15 cellular contexts compared by ENCODE assay signal in genomic region chr11:102614485-102614884, GRCh38. TPM values are rescaled to one million over a fixed set of nuclear protein-coding genes. Genes with fewer than 3 reads are reported as not detected.
DNase-seq lines count a peak whose midpoint lies in the region; ATAC-seq and TF ChIP-seq lines count a peak whose summit lies in the region.
"Had no signal": no experiment of that assay in that cellular context is flagged by ENCODE, and none has a peak within 500 bp of the region (broad histone marks: within the 10 kb centered on the region; RNA-seq: fewer than 3 reads in every experiment).

No MANE protein-coding gene starts in this region.

- H3K36me3 ChIP-seq in mammary epithelial cell (ENCODE audit: insufficient read depth, low read length) = no peaks in the 10 kb centered on the region
- H3K36me3 ChIP-seq: BLaER1 treated with 17β-estradiol and CSF1 and Interleukin-3, amounts not matched to agents 10 nM and 100 nM; WERI-Rb-1 had no signal

- no TSS peak for BruUV-seq in mammary epithelial cell (replicated peaks; lab: Mats Ljungman, UMichigan)

- CTCF ChIA-PET in AG04450 (lab: Charles Lee) = interaction anchor here (1.5 to 2.9 kb wide), 6 partner anchors 11 to 321 kb away, joined by 3 to 23 read pairs (median 10); partner anchors contain the start of gene MMP20
- CTCF ChIA-PET in mammary epithelial cell (lab: Charles Lee; ENCODE audit: low non-redundant PET) = interaction anchor here (0.6 kb wide), 1 partner anchor 52 kb away, joined by 4 read pairs; no protein-coding TSS in a partner anchor

- ATAC-seq in GM18909 (IDR thresholded peaks at IDR 0.05; ENCODE audit: poor library complexity, unreplicated experiment) = no peak
- ATAC-seq in T-helper 17 cell = no peak

- DNase-seq in AG04450 (ENCODE audit: low read depth, low spot score) (no peak), NAMALWA (ENCODE audit: low spot score) (peak; percentile 31), mammary epithelial cell (no peak), T-helper 17 cell (no peak), DMS114 treated with DMSO at 0.1 percent for 48 hours (lab: John Stamatoyannopoulos, UW; ENCODE audit: unreplicated experiment) (no peak), NCI-H128 (lab: John Stamatoyannopoulos, UW; ENCODE audit: unreplicated experiment) (no peak)
- DNase-seq: SHP77, WERI-Rb-1 had no signal

- no peaks in the 10 kb centered on the region for H3K4me1 ChIP-seq in mammary epithelial cell (ENCODE audit: insufficient read depth, low read length)

- H3K27me3 ChIP-seq in AG04450 (ENCODE audit: control insufficient read depth, insufficient read depth, low read length) (no peaks in the 10 kb centered on the region), mammary epithelial cell (ENCODE audit: insufficient read depth, low read length) (no peaks in the 10 kb centered on the region)
- H3K27me3 ChIP-seq: BLaER1 treated with 17β-estradiol and CSF1 and Interleukin-3, amounts not matched to agents 10 nM and 100 nM had no signal

- H3K27me3 Mint-ChIP-seq in T-helper 17 cell = no peaks in the 10 kb centered on the region
- H3K27me3 Mint-ChIP-seq: activated naive CD8-positive, alpha-beta T cell had no signal

- H3K4me3 ChIP-seq in AG04450 (ENCODE audit: low read depth, low read length) = no peak overlapping the region
- no peak overlapping the region for H3K4me3 ChIP-seq in mammary epithelial cell (replicated peaks in 1 of 3; ENCODE audit: insufficient read depth in 1 of 3, low read depth in 2 of 3, low read length in 3 of 3)
- H3K4me3 ChIP-seq: BLaER1 treated with 17β-estradiol and CSF1 and Interleukin-3, amounts not matched to agents 10 nM and 100 nM had no signal

- no peaks in the 10 kb centered on the region for H3K9me3 ChIP-seq in AG04450 (ENCODE audit: control insufficient read depth, insufficient read depth, low read length)
- H3K9me3 ChIP-seq in mammary epithelial cell (replicated peaks; ENCODE audit: insufficient read depth, low read length) = no peaks in the 10 kb centered on the region
- H3K9me3 ChIP-seq in T-helper 17 cell (ENCODE audit: control insufficient read depth, low read length, poor library complexity, severe bottlenecking) = no peaks in the 10 kb centered on the region
- H3K9me3 ChIP-seq: BLaER1 treated with 17β-estradiol and CSF1 and Interleukin-3, amounts not matched to agents 10 nM and 100 nM had no signal

- dilution Hi-C loops in mammary epithelial cell (cut with HindIII; ENCODE audit: low sequenced_read_pairs) = loop anchor here (5.0 kb wide), 1 partner anchor 58 kb away; no protein-coding TSS in a partner anchor

- no peaks in the 10 kb centered on the region for H3K79me2 ChIP-seq in mammary epithelial cell (ENCODE audit: insufficient read depth, low read length)

- TF ChIP-seq CTCF in AG04450 (IDR thresholded peaks at IDR 0.05; ENCODE audit: low read depth, low read length) (peak; percentile 7; the same call in 1 of the 2 replicates), GM12872 (IDR thresholded peaks at IDR 0.05; ENCODE audit: insufficient read depth, low read depth, low read length) (peak; percentile 26; the same call in 1 of the 3 replicates), mammary epithelial cell (conservative IDR thresholded peaks at IDR 0.05 in 1 of 2, IDR thresholded peaks at IDR 0.05 in 1 of 2; ENCODE audit: extremely low read depth in 1 of 2, insufficient read depth in 1 of 2, low read depth in 1 of 2, low read length in 2 of 2) (peak; percentile 5 to 34)

- no peak overlapping the region for H3K4me3 Mint-ChIP-seq in T-helper 17 cell
- H3K4me3 Mint-ChIP-seq: activated naive CD8-positive, alpha-beta T cell had no signal

- no peak overlapping the region for H2AFZ ChIP-seq in mammary epithelial cell (ENCODE audit: low read depth, low read length)

- H3K27ac ChIP-seq in AG04450 (ENCODE audit: low read depth, low read length) (no peak overlapping the region), mammary epithelial cell (ENCODE audit: insufficient read depth, low read depth, low read length) (no peak overlapping the region)
- H3K27ac ChIP-seq: BLaER1 treated with 17β-estradiol and CSF1 and Interleukin-3, amounts not matched to agents 10 nM and 100 nM; WERI-Rb-1 had no signal

- H3K4me2 ChIP-seq in mammary epithelial cell (ENCODE audit: insufficient read depth, low read depth, low read length) = no peak overlapping the region
- H3K4me2 ChIP-seq: BLaER1 treated with 17β-estradiol and CSF1 and Interleukin-3, amounts not matched to agents 10 nM and 100 nM had no signal

- no peaks in the 10 kb centered on the region for H3K36me3 Mint-ChIP-seq in T-helper 17 cell (ENCODE audit: low read depth)
- H3K36me3 Mint-ChIP-seq: activated naive CD8-positive, alpha-beta T cell had no signal

- no peak overlapping the region for H3K27ac Mint-ChIP-seq in T-helper 17 cell
- H3K27ac Mint-ChIP-seq: activated naive CD8-positive, alpha-beta T cell had no signal

- intact Hi-C loops in mammary epithelial cell (cut with micrococcal nuclease) = loop anchor here (5.0 kb wide), 2 partner anchors 53 to 222 kb away; no protein-coding TSS in a partner anchor

- POLR2A ChIA-PET in AG04450 (lab: Yijun Ruan, JAX) = no interaction called here

- H4K20me1 ChIP-seq in mammary epithelial cell (ENCODE audit: insufficient read depth, low read length) = no peaks in the 10 kb centered on the region

- peaks cover 2% of the 10 kb centered on the region for H3K4me1 Mint-ChIP-seq in T-helper 17 cell

- 100% methylated on average over 2 of the region's 2 CpGs for WGBS in mammary epithelial cell (ENCODE audit: low coverage, missing lambda C conversion rate)

- no peak overlapping the region for H3K9ac ChIP-seq in mammary epithelial cell (ENCODE audit: insufficient read depth, low read length)
- H3K9ac ChIP-seq: BLaER1 treated with 17β-estradiol and CSF1 and Interleukin-3, amounts not matched to agents 10 nM and 100 nM had no signal

- in situ Hi-C loops in mammary epithelial cell (cut with MboI; ENCODE audit: low sequenced_read_pairs in 2 of 2) = loop anchor here (25.0 kb wide), 1 partner anchor 227 kb away; no protein-coding TSS in a partner anchor

RNA-seq across cellular contexts. Expression of gene MMP20, which starts 10.6 kb away (rescaled TPM):
- polyA plus RNA-seq in AG04450 (2011; rRNA removed) = not detected in 2 replicates
- not detected in 2 replicates for polyA minus RNA-seq in AG04450 (2011; rRNA and poly(A)+ RNA removed)
- not detected for total RNA-seq in mammary epithelial cell
- polyA plus RNA-seq in mammary epithelial cell = not detected
- not detected for polyA minus RNA-seq in mammary epithelial cell
- total RNA-seq in T-helper 17 cell = not detected
- total RNA-seq: lower leg skin, temporal lobe had no signal
- polyA plus RNA-seq: esophagus had no signal
